In genomic region chr15:50797926-50798325, GRCh38 we compare ENCODE assay signal across 17 cellular contexts. TPM values are rescaled to one million over a fixed set of nuclear protein-coding genes. Genes with fewer than 3 reads are reported as not detected.
A peak's percentile ranks its signal among the peaks of the same experiment; 100 is the strongest.
DNase-seq lines count a peak whose midpoint lies in the region; ATAC-seq and TF ChIP-seq lines count a peak whose summit lies in the region.
"Had no signal": no experiment of that assay in that cellular context is flagged by ENCODE, and none has a peak within 500 bp of the region (broad histone marks: within the 10 kb centered on the region; RNA-seq: fewer than 3 reads in every experiment).

No MANE protein-coding gene starts in this region.

- no peaks in the 10 kb centered on the region for H3K36me3 ChIP-seq in thyroid gland
- H3K36me3 ChIP-seq: upper lobe of left lung had no signal

- no peaks in the 10 kb centered on the region for H3K9me3 ChIP-seq in thyroid gland
- H3K9me3 ChIP-seq: upper lobe of left lung had no signal

- intact Hi-C loops in left colon (cut with DNase I, micrococcal nuclease) = no loop called here
- intact Hi-C loops in thyroid gland (cut with DNase I) = no loop called here

- POLR2A ChIA-PET in RWPE1 (lab: Yijun Ruan, JAX; ENCODE audit: low non-redundant PET) = interaction anchor here (0.5 kb wide), 1 partner anchor 113 kb away, joined by 3 read pairs; no protein-coding TSS in a partner anchor

- no peak overlapping the region for H3K4me3 ChIP-seq in thyroid gland (replicated peaks in 1 of 3)
- H3K4me3 ChIP-seq: coronary artery, upper lobe of left lung had no signal

- ATAC-seq in left colon (peak; percentile 60), GM21367 (IDR thresholded peaks at IDR 0.05; ENCODE audit: unreplicated experiment) (no peak), HG03342 (IDR thresholded peaks at IDR 0.05; ENCODE audit: unreplicated experiment) (no peak)
- ATAC-seq in activated CD4-positive, CD25-positive, alpha-beta regulatory T cell treated with anti-CD3 and anti-CD28 coated beads, Interleukin-2, amount 50 U/mL, for 24 hours = no peak
- ATAC-seq: activated naive CD4-positive, alpha-beta T cell treated with anti-CD3 and anti-CD28 coated beads, Interleukin-2, amount 50 U/mL, for 72 hours; right cardiac atrium had no signal

- CTCF ChIA-PET in RWPE1 (lab: Yijun Ruan, JAX) = interaction anchor here (0.6 kb wide), 1 partner anchor 481 kb away, joined by 4 read pairs; no protein-coding TSS in a partner anchor

- TF ChIP-seq CTCF in RWPE1 (conservative IDR thresholded peaks at IDR 0.05; ENCODE audit: low read depth) (no peak), thyroid gland (IDR thresholded peaks at IDR 0.05) (no peak)

- 32 to 43% methylated on average over 1 of the region's 1 CpG for WGBS in thyroid gland, 2 donors

- peak; percentile 92 for DNase-seq in HPDE6-E6E7 (ENCODE audit: extremely low spot score)
- DNase-seq in RWPE1 (ENCODE audit: low spot score) = peak; percentile 71
- DNase-seq in left colon = no peak
- peak; percentile 44 to 46 for DNase-seq in thyroid gland
- DNase-seq: activated CD4-positive, alpha-beta T cell treated with anti-CD3 and anti-CD28 coated beads, Interleukin-2, amount 50 U/mL, for 48 hours; activated T-cell treated with anti-CD3 and anti-CD28 coated beads, Interleukin-2, amount 50 U/mL, for 24 hours; Kasumi-1; midbrain; NCI-H226; right cardiac atrium; stimulated activated naive CD4-positive, alpha-beta T cell treated with Interleukin-2 at 50 U/mL for 16 hours; upper lobe of left lung had no signal

- peaks cover 0 to 11% of the 10 kb centered on the region in 2 donors for H3K4me1 ChIP-seq in thyroid gland

- H3K27ac ChIP-seq in RWPE1 (no peak overlapping the region), thyroid gland (peak overlapping the region in 2 of 3 donors; percentile 48 to 56)
- H3K27ac ChIP-seq: coronary artery, upper lobe of left lung had no signal

- TF ChIP-seq POLR2A in thyroid gland (IDR thresholded peaks at IDR 0.05) = no peak

- no peaks in the 10 kb centered on the region for H3K27me3 ChIP-seq in thyroid gland
- H3K27me3 ChIP-seq: upper lobe of left lung had no signal

RNA-seq across cellular contexts. Expression of gene SPPL2A, which starts 32.4 kb away (rescaled TPM):
- total RNA-seq in left colon = 100 to 1,000 TPM; 263 to 348 TPM
- 100 to 1,000 TPM; 174 to 468 (median 256) TPM for total RNA-seq in thyroid gland

Comparison
In these comparisons a context has a peak if more than half of its experiments do, and no peak if none do; other contexts are left out.
1. DNase-seq: peak in HPDE6-E6E7 (single experiment), RWPE1 (single experiment) and thyroid gland (2 of 2); none in left colon (0 of 2).